ENCODE assay signal across 1 cellular context in the genomic region with DNA sequence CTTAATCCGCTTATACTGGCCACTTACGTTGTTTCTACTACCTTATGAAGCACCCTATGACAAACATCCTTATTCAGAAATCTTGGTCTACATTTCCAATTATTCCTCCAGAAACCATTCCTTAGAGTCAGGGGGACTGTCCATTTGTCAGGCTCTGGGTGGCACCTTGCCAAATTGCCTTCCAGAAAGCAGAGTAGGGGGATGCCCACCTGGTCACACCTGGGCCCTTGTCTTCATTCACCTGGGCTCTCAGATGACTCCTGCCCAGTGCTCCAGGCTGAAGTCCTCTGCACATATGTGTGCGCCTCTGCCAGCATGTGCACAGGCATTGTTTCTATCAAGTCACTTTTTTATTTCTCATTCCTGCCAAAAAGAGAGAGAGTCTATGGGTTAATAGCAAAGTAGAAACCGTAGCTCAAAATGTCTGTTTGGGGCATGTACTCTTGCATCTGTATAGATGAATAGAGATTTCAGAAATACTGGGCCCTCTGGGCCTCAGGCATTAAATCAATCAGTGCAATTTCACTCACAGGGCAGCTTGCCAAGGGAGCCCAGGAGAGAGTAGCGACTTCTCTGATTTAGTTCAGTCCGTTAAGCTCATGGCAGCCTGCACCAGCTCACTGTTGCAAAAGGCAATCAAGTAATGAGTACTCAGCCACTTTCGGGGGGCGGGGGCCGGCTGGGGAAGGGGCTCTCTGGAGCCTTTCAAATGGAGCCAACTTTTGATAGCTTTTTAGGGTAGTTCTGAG.
TF ChIP-seq lines count a peak whose summit lies in the region.

No MANE protein-coding gene starts in this region.

TF ChIP-seq in HepG2, 621 proteins besides CTCF, POLR2A, EP300 and RAD21 (continued from another document):
- TF ChIP-seq, protein P1, sequence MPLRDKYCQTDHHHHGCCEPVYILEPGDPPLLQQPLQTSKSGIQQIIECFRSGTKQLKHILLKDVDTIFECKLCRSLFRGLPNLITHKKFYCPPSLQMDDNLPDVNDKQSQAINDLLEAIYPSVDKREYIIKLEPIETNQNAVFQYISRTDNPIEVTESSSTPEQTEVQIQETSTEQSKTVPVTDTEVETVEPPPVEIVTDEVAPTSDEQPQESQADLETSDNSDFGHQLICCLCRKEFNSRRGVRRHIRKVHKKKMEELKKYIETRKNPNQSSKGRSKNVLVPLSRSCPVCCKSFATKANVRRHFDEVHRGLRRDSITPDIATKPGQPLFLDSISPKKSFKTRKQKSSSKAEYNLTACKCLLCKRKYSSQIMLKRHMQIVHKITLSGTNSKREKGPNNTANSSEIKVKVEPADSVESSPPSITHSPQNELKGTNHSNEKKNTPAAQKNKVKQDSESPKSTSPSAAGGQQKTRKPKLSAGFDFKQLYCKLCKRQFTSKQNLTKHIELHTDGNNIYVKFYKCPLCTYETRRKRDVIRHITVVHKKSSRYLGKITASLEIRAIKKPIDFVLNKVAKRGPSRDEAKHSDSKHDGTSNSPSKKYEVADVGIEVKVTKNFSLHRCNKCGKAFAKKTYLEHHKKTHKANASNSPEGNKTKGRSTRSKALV (CRISPR knock-in tag; IDR thresholded peaks at IDR 0.05): no peak
- TF ChIP-seq ZNF550 (CRISPR knock-in tag; IDR thresholded peaks at IDR 0.05; ENCODE audit: borderline replicate concordance) (no peak), GZF1 (CRISPR knock-in tag; IDR thresholded peaks at IDR 0.05) (no peak)
